In the genomic region with DNA sequence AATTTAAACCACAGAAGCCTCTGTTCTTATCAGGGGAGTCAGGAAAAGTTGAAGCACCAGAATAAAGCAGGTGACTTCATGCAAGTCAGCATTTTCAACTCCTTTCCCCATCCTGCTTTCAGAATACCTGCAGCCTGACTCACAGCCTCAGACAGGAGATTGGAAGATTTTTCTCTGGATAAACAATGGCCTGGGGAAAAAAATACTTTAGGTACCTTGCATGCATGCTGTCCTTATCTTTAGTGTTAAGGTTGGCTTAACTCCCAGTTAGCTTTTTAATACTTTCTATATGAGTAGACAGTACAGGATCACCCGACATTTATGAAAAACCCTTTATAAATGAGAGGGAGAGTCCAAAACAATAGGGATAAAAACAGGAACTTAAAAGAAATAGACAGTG, we compare ENCODE assay signal across 1 cellular context.
TF ChIP-seq lines count a peak whose summit lies in the region.

No MANE protein-coding gene starts in this region.

TF ChIP-seq in A549, 52 proteins besides CTCF, POLR2A, EP300 and RAD21 (continued from another document):
- TF ChIP-seq, protein P1, sequence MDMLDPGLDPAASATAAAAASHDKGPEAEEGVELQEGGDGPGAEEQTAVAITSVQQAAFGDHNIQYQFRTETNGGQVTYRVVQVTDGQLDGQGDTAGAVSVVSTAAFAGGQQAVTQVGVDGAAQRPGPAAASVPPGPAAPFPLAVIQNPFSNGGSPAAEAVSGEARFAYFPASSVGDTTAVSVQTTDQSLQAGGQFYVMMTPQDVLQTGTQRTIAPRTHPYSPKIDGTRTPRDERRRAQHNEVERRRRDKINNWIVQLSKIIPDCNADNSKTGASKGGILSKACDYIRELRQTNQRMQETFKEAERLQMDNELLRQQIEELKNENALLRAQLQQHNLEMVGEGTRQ (IDR thresholded peaks at IDR 0.05) = no peak
- TF ChIP-seq MAFK (IDR thresholded peaks at IDR 0.05; ENCODE audit: partially characterized antibody) (peak; percentile 98), CHD4 (IDR thresholded peaks at IDR 0.05; ENCODE audit: borderline replicate concordance) (no peak), MYC (IDR thresholded peaks at IDR 0.05; ENCODE audit: borderline replicate concordance, low read length) (no peak), RNF2 (IDR thresholded peaks at IDR 0.05; ENCODE audit: borderline replicate concordance, low read depth) (no peak), CEBPB (IDR thresholded peaks at IDR 0.05) (no peak), FOXS1 (CRISPR knock-in tag; IDR thresholded peaks at IDR 0.05) (no peak), ESRRA (IDR thresholded peaks at IDR 0.05; ENCODE audit: borderline replicate concordance, low read length) (no peak), JUNB (IDR thresholded peaks at IDR 0.05) (0 out of 2 replicates have a peak, but pooled peaks have one; percentile 8), FOSL2 (IDR thresholded peaks at IDR 0.05) (no peak), FOSL2 (CRISPR knock-in tag; IDR thresholded peaks at IDR 0.05) (peak; percentile 57; the same call in 1 of the 2 replicates), ZNF302 (CRISPR knock-in tag; IDR thresholded peaks at IDR 0.05) (no peak), TFCP2L1 (CRISPR knock-in tag; IDR thresholded peaks at IDR 0.05) (no peak), EHF (CRISPR knock-in tag; IDR thresholded peaks at IDR 0.05) (no peak), CBX8 (IDR thresholded peaks at IDR 0.05) (no peak), HOXA7 (CRISPR knock-in tag; IDR thresholded peaks at IDR 0.05) (no peak)
- TF ChIP-seq, protein P2, sequence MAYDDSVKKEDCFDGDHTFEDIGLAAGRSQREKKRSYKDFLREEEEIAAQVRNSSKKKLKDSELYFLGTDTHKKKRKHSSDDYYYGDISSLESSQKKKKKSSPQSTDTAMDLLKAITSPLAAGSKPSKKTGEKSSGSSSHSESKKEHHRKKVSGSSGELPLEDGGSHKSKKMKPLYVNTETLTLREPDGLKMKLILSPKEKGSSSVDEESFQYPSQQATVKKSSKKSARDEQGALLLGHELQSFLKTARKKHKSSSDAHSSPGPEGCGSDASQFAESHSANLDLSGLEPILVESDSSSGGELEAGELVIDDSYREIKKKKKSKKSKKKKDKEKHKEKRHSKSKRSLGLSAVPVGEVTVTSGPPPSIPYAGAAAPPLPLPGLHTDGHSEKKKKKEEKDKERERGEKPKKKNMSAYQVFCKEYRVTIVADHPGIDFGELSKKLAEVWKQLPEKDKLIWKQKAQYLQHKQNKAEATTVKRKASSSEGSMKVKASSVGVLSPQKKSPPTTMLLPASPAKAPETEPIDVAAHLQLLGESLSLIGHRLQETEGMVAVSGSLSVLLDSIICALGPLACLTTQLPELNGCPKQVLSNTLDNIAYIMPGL (CRISPR knock-in tag; IDR thresholded peaks at IDR 0.05; ENCODE audit: borderline replicate concordance) = no peak
- TF ChIP-seq, protein P3, sequence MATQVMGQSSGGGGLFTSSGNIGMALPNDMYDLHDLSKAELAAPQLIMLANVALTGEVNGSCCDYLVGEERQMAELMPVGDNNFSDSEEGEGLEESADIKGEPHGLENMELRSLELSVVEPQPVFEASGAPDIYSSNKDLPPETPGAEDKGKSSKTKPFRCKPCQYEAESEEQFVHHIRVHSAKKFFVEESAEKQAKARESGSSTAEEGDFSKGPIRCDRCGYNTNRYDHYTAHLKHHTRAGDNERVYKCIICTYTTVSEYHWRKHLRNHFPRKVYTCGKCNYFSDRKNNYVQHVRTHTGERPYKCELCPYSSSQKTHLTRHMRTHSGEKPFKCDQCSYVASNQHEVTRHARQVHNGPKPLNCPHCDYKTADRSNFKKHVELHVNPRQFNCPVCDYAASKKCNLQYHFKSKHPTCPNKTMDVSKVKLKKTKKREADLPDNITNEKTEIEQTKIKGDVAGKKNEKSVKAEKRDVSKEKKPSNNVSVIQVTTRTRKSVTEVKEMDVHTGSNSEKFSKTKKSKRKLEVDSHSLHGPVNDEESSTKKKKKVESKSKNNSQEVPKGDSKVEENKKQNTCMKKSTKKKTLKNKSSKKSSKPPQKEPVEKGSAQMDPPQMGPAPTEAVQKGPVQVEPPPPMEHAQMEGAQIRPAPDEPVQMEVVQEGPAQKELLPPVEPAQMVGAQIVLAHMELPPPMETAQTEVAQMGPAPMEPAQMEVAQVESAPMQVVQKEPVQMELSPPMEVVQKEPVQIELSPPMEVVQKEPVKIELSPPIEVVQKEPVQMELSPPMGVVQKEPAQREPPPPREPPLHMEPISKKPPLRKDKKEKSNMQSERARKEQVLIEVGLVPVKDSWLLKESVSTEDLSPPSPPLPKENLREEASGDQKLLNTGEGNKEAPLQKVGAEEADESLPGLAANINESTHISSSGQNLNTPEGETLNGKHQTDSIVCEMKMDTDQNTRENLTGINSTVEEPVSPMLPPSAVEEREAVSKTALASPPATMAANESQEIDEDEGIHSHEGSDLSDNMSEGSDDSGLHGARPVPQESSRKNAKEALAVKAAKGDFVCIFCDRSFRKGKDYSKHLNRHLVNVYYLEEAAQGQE (IDR thresholded peaks at IDR 0.05) = no peak
